24 cellular contexts compared by ENCODE assay signal in genomic region chr5:82753374-82753773, GRCh38.
"Had no signal": no experiment of that assay in that cellular context is flagged by ENCODE, and none has a peak within 500 bp of the region (broad histone marks: within the 10 kb centered on the region; RNA-seq: fewer than 3 reads in every experiment).

No MANE protein-coding gene starts in this region.

- H3K27me3 ChIP-seq: colonic mucosa, esophagus squamous epithelium, gastrocnemius medialis, heart right ventricle, left lung had no signal

- FAIRE-seq: islet of Langerhans, keratinocyte had no signal

- H3K4me1 ChIP-seq: colonic mucosa, esophagus squamous epithelium, left lung had no signal

- ATAC-seq: effector memory CD8-positive, alpha-beta T cell; esophagus mucosa; gastrocnemius medialis; heart right ventricle; left cardiac atrium; left lung; left ventricle myocardium superior; lower lobe of right lung; mucosa of descending colon had no signal

- H3K9me3 ChIP-seq: colonic mucosa, esophagus squamous epithelium, gastrocnemius medialis, lower lobe of right lung, mucosa of descending colon had no signal

- H3K4me3 ChIP-seq: colonic mucosa, esophagus squamous epithelium, gastrocnemius medialis, heart right ventricle, left lung, lower lobe of right lung, mucosa of descending colon had no signal

- H3K36me3 ChIP-seq: colonic mucosa, esophagus squamous epithelium, gastrocnemius medialis, heart right ventricle, left lung, lower lobe of right lung had no signal

- H3K27ac ChIP-seq: colonic mucosa, epithelial cell of prostate, esophagus squamous epithelium, gastrocnemius medialis, heart right ventricle, left lung, lower lobe of right lung had no signal

- DNase-seq: colonic mucosa; cortex of kidney; effector CD8-positive, alpha-beta T cell; effector memory CD8-positive, alpha-beta T cell; endodermal cell; erythroblast; esophagus squamous epithelium; foreskin fibroblast; foreskin melanocyte; gastrocnemius medialis; head of caudate nucleus; heart right ventricle; hippocampal formation; left cardiac atrium; left lung; left ventricle myocardium superior; lower lobe of right lung; mesenchymal stem cell; mucosa of descending colon; naive B cell had no signal
